In genomic region chr2:226583715-226584114, GRCh38 we compare ENCODE assay signal across 1 cellular context.
TF ChIP-seq lines count a peak whose summit lies in the region.

No MANE protein-coding gene starts in this region.

TF ChIP-seq in Ishikawa, 13 proteins besides CTCF, POLR2A, EP300 and RAD21 (continued from another document):
- no peak for TF ChIP-seq REST (IDR thresholded peaks at IDR 0.05; ENCODE audit: low read depth)
- TF ChIP-seq CEBPB (IDR thresholded peaks at IDR 0.05), result no peak
- no peak for TF ChIP-seq USF1 (IDR thresholded peaks at IDR 0.05)
- peak; percentile 41; the same call in 1 of the 2 replicates for TF ChIP-seq FOXM1 (IDR thresholded peaks at IDR 0.05; ENCODE audit: borderline replicate concordance, low read depth)
- TF ChIP-seq NFIC (IDR thresholded peaks at IDR 0.05), result peak; percentile 23; the same call in 1 of the 2 replicates
TF ChIP-seq in Ishikawa: peak in this region for 5.
